1 cellular context compared by ENCODE assay signal in the genomic region with DNA sequence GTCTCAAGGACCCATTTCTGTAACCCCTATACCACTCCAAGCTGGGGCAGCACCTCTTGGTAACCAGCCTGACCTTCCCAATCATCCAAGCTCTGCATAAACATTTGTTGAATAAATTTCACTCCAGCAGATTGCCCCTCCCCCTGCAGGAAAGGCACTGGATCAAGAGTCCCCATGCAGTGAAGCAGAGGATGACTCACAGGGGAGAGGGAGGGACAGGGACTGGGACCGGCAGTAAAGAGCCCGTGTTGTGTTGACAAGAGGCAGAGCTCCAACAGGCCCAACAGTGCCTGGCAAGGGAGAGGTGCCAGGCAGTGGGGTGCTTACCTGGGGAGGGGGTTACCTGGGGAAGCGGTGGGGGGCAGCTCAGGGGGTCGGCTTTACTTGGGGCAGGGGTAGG.
A peak's percentile ranks its signal among the peaks of the same experiment; 100 is the strongest.
TF ChIP-seq lines count a peak whose summit lies in the region.

No MANE protein-coding gene starts in this region.

TF ChIP-seq in HepG2, 621 proteins besides CTCF, POLR2A, EP300 and RAD21 (continued from another document):
- no peak for TF ChIP-seq ZNF841 (CRISPR knock-in tag; IDR thresholded peaks at IDR 0.05; ENCODE audit: borderline replicate concordance)
- no peak for TF ChIP-seq ZNF644 (CRISPR knock-in tag; IDR thresholded peaks at IDR 0.05; ENCODE audit: low read depth)
- TF ChIP-seq TOE1 (CRISPR knock-in tag; IDR thresholded peaks at IDR 0.05): no peak
- TF ChIP-seq GFI1 (CRISPR knock-in tag; IDR thresholded peaks at IDR 0.05; ENCODE audit: borderline replicate concordance): no peak
- TF ChIP-seq, protein P1, sequence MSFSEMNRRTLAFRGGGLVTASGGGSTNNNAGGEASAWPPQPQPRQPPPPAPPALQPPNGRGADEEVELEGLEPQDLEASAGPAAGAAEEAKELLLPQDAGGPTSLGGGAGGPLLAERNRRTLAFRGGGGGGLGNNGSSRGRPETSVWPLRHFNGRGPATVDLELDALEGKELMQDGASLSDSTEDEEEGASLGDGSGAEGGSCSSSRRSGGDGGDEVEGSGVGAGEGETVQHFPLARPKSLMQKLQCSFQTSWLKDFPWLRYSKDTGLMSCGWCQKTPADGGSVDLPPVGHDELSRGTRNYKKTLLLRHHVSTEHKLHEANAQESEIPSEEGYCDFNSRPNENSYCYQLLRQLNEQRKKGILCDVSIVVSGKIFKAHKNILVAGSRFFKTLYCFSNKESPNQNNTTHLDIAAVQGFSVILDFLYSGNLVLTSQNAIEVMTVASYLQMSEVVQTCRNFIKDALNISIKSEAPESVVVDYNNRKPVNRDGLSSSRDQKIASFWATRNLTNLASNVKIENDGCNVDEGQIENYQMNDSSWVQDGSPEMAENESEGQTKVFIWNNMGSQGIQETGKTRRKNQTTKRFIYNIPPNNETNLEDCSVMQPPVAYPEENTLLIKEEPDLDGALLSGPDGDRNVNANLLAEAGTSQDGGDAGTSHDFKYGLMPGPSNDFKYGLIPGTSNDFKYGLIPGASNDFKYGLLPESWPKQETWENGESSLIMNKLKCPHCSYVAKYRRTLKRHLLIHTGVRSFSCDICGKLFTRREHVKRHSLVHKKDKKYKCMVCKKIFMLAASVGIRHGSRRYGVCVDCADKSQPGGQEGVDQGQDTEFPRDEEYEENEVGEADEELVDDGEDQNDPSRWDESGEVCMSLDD (CRISPR knock-in tag; IDR thresholded peaks at IDR 0.05; ENCODE audit: borderline replicate concordance): no peak
- no peak for TF ChIP-seq ZNF563 (CRISPR knock-in tag; IDR thresholded peaks at IDR 0.05)
- peak; percentile 78 for TF ChIP-seq ATF3 (CRISPR knock-in tag; IDR thresholded peaks at IDR 0.05)
- no peak for TF ChIP-seq LCORL (IDR thresholded peaks at IDR 0.05)
- no peak for TF ChIP-seq LCORL (CRISPR knock-in tag; IDR thresholded peaks at IDR 0.05)
- TF ChIP-seq SMAD1 (CRISPR knock-in tag; IDR thresholded peaks at IDR 0.05; ENCODE audit: borderline replicate concordance, low read depth): no peak
- no peak for TF ChIP-seq AGO1 (IDR thresholded peaks at IDR 0.05; ENCODE audit: low read depth, low read length, poor library complexity, severe bottlenecking)
- TF ChIP-seq, protein P2, sequence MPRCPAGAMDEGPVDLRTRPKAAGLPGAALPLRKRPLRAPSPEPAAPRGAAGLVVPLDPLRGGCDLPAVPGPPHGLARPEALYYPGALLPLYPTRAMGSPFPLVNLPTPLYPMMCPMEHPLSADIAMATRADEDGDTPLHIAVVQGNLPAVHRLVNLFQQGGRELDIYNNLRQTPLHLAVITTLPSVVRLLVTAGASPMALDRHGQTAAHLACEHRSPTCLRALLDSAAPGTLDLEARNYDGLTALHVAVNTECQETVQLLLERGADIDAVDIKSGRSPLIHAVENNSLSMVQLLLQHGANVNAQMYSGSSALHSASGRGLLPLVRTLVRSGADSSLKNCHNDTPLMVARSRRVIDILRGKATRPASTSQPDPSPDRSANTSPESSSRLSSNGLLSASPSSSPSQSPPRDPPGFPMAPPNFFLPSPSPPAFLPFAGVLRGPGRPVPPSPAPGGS (CRISPR knock-in tag; IDR thresholded peaks at IDR 0.05): no peak
- no peak for TF ChIP-seq ZSCAN21 (CRISPR knock-in tag; IDR thresholded peaks at IDR 0.05; ENCODE audit: borderline replicate concordance)
- no peak for TF ChIP-seq CCDC6 (CRISPR knock-in tag; IDR thresholded peaks at IDR 0.05)
- TF ChIP-seq JUND (CRISPR knock-in tag; IDR thresholded peaks at IDR 0.05): peak; percentile 83
- no peak for TF ChIP-seq HOXA3 (CRISPR knock-in tag; IDR thresholded peaks at IDR 0.05)
- no peak for TF ChIP-seq MIXL1 (CRISPR knock-in tag; IDR thresholded peaks at IDR 0.05)
- peak; percentile 60 for TF ChIP-seq SAP130 (CRISPR knock-in tag; IDR thresholded peaks at IDR 0.05; ENCODE audit: low read depth)
- peak; percentile 42; the same call in 1 of the 2 replicates for TF ChIP-seq ZNF263 (CRISPR knock-in tag; IDR thresholded peaks at IDR 0.05)
- 0 out of 2 replicates have a peak, but pooled peaks have one; percentile 17 for TF ChIP-seq KAT8 (CRISPR knock-in tag; IDR thresholded peaks at IDR 0.05)
- TF ChIP-seq GTF3A (CRISPR knock-in tag; conservative IDR thresholded peaks at IDR 0.05): no peak
- no peak for TF ChIP-seq PAWR (CRISPR knock-in tag; IDR thresholded peaks at IDR 0.05; ENCODE audit: borderline replicate concordance)
- 0 out of 2 replicates have a peak, but pooled peaks have one; percentile 20 for TF ChIP-seq GATAD2A (CRISPR knock-in tag; IDR thresholded peaks at IDR 0.05)
